In the genomic region with DNA sequence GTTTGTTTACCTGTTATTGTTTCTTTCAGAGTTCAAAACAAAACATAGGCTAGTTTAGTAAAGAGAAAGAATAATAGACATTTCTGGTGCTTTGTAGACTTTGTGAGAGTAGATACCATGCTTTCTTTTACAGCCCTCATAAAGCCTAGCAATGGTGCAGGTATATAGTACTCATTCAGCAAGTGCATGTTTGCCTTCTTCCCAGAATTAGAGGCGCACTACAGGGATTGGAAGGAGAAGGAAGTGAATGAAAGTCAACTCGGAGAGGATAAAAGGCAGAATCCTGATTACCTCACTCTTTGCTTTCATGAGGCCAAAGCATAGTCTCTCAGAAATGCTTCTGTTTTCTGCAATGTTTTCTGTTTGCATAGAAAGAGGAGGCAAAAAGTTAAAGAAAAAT, we compare ENCODE assay signal across 2 cellular contexts.
TF ChIP-seq lines count a peak whose summit lies in the region.

No MANE protein-coding gene starts in this region.

TF ChIP-seq in WTC11, 78 proteins besides CTCF, POLR2A, EP300 and RAD21 (continued from another document):
- no peak for TF ChIP-seq NFATC4 (CRISPR knock-in tag; IDR thresholded peaks at IDR 0.05)

TF ChIP-seq in SK-N-SH treated with all-trans-retinoic acid at 6 μM for 48 hours, 23 proteins besides CTCF, POLR2A, EP300 and RAD21 (continued from another document):
- TF ChIP-seq, protein P1, sequence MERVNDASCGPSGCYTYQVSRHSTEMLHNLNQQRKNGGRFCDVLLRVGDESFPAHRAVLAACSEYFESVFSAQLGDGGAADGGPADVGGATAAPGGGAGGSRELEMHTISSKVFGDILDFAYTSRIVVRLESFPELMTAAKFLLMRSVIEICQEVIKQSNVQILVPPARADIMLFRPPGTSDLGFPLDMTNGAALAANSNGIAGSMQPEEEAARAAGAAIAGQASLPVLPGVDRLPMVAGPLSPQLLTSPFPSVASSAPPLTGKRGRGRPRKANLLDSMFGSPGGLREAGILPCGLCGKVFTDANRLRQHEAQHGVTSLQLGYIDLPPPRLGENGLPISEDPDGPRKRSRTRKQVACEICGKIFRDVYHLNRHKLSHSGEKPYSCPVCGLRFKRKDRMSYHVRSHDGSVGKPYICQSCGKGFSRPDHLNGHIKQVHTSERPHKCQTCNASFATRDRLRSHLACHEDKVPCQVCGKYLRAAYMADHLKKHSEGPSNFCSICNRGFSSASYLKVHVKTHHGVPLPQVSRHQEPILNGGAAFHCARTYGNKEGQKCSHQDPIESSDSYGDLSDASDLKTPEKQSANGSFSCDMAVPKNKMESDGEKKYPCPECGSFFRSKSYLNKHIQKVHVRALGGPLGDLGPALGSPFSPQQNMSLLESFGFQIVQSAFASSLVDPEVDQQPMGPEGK (CRISPR knock-in tag; IDR thresholded peaks at IDR 0.05; ENCODE audit: borderline replicate concordance) = no peak
- TF ChIP-seq BACH2 (CRISPR knock-in tag; IDR thresholded peaks at IDR 0.05; ENCODE audit: borderline replicate concordance) = no peak
- TF ChIP-seq TOX (CRISPR knock-in tag; IDR thresholded peaks at IDR 0.05; ENCODE audit: borderline replicate concordance) = no peak
- no peak for TF ChIP-seq ARNTL (CRISPR knock-in tag; IDR thresholded peaks at IDR 0.05; ENCODE audit: borderline replicate concordance, low read depth)
TF ChIP-seq in SK-N-SH treated with all-trans-retinoic acid at 6 μM for 48 hours: peak in this region for 0.
